1 cellular context compared by ENCODE assay signal in the genomic region with DNA sequence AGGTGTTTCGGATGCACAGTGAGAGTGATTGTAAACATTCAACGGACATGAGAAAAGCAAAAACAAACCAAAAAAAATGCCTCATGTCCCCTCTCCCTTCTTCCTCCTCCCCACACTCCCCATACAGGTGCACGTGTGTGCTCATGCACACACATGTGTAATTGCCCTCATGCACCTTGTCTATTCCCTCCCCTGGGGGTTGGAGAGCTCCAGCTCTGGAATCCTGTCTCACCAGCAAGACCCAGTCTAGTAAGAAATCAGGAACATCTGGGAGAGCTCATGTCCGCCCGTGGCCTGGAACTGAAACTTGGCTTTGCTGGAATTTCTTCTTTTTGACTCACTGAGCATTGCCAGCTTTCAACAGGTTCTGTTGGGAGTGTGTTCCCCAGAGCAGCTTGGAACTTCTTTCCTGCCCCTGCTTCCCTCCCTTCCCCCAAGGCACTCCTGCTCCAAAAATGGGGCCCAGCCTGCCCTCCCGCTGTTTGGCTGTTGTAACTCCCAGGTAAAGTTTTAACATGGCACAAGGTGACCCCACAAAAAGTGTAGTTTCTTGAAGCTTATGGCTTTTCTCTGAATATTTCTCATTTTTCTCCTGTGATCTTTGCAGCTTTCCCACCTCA.
TF ChIP-seq lines count a peak whose summit lies in the region.

No MANE protein-coding gene starts in this region.

TF ChIP-seq in K562, 482 proteins besides CTCF, POLR2A, EP300 and RAD21 (continued from another document):
- TF ChIP-seq, protein P1, sequence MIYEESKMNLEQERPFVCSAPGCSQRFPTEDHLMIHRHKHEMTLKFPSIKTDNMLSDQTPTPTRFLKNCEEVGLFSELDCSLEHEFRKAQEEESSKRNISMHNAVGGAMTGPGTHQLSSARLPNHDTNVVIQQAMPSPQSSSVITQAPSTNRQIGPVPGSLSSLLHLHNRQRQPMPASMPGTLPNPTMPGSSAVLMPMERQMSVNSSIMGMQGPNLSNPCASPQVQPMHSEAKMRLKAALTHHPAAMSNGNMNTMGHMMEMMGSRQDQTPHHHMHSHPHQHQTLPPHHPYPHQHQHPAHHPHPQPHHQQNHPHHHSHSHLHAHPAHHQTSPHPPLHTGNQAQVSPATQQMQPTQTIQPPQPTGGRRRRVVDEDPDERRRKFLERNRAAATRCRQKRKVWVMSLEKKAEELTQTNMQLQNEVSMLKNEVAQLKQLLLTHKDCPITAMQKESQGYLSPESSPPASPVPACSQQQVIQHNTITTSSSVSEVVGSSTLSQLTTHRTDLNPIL (CRISPR knock-in tag; IDR thresholded peaks at IDR 0.05), result no peak
- TF ChIP-seq, protein P2, sequence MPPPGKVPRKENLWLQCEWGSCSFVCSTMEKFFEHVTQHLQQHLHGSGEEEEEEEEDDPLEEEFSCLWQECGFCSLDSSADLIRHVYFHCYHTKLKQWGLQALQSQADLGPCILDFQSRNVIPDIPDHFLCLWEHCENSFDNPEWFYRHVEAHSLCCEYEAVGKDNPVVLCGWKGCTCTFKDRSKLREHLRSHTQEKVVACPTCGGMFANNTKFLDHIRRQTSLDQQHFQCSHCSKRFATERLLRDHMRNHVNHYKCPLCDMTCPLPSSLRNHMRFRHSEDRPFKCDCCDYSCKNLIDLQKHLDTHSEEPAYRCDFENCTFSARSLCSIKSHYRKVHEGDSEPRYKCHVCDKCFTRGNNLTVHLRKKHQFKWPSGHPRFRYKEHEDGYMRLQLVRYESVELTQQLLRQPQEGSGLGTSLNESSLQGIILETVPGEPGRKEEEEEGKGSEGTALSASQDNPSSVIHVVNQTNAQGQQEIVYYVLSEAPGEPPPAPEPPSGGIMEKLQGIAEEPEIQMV (tag; conservative IDR thresholded peaks at IDR 0.05; ENCODE audit: low read depth), result 0 out of 2 replicates have a peak, but pooled peaks have one; percentile 58
- 0 out of 2 replicates have a peak, but pooled peaks have one; percentile 3 for TF ChIP-seq PTRF (tag; IDR thresholded peaks at IDR 0.05)
- no peak for TF ChIP-seq PML (IDR thresholded peaks at IDR 0.05; ENCODE audit: low read length)
- 0 out of 2 replicates have a peak, but pooled peaks have one; percentile 36 for TF ChIP-seq ZFX (CRISPR knock-in tag; IDR thresholded peaks at IDR 0.05)
- TF ChIP-seq, protein P3, sequence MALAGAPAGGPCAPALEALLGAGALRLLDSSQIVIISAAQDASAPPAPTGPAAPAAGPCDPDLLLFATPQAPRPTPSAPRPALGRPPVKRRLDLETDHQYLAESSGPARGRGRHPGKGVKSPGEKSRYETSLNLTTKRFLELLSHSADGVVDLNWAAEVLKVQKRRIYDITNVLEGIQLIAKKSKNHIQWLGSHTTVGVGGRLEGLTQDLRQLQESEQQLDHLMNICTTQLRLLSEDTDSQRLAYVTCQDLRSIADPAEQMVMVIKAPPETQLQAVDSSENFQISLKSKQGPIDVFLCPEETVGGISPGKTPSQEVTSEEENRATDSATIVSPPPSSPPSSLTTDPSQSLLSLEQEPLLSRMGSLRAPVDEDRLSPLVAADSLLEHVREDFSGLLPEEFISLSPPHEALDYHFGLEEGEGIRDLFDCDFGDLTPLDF (CRISPR knock-in tag; IDR thresholded peaks at IDR 0.05), result no peak
- TF ChIP-seq HNRNPK (IDR thresholded peaks at IDR 0.05; ENCODE audit: low read depth, low read length, poor library complexity, severe bottlenecking), result no peak
- peak; percentile 43; the same call in 1 of the 2 replicates for TF ChIP-seq SMAD4 (CRISPR knock-in tag; conservative IDR thresholded peaks at IDR 0.05)
- TF ChIP-seq PHB (CRISPR knock-in tag; IDR thresholded peaks at IDR 0.05), result no peak
- TF ChIP-seq NR4A1 (CRISPR knock-in tag; IDR thresholded peaks at IDR 0.05), result no peak
- TF ChIP-seq NR4A1 (tag; IDR thresholded peaks at IDR 0.05), result peak; percentile 34; the same call in 1 of the 2 replicates
